Comparison of ENCODE assay signal across 8 cellular contexts in genomic region chr14:91388551-91388975, GRCh38. TPM values are rescaled to one million over a fixed set of nuclear protein-coding genes. Genes with fewer than 3 reads are reported as not detected.
DNase-seq lines count a peak whose midpoint lies in the region; TF ChIP-seq lines count a peak whose summit lies in the region.

No MANE protein-coding gene starts in this region.

- H3K9me3 Mint-ChIP-seq in H9 = no peaks in the 10 kb centered on the region; a peak in 2 of 5 replicates
- H3K9me3 Mint-ChIP-seq in T-helper 2 cell treated with Interferon-gamma antibody and Interleukin-4, amounts not matched to agents 5 μg/mL and 100 μg/mL, for 36 hours = no peaks in the 10 kb centered on the region

- no peak overlapping the region for H4K91ac ChIP-seq in H9 (ENCODE audit: insufficient read length, low read depth, low read length)

- H4K20me1 ChIP-seq in H9 (ENCODE audit: control insufficient read depth, insufficient read depth, insufficient read length) = no peaks in the 10 kb centered on the region
- no peaks in the 10 kb centered on the region for H4K20me1 ChIP-seq in hepatocyte (ENCODE audit: insufficient read depth, poor library complexity, severe bottlenecking)

- no peak overlapping the region for H2BK15ac ChIP-seq in H9 (ENCODE audit: low read depth, low read length)

- H3K36me3 Mint-ChIP-seq in H9 (ENCODE audit: insufficient read depth in 1 of 3, low read depth in 3 of 3) = peaks cover 0 to 3% (median 0%) of the 10 kb centered on the region in 3 experiments; a peak in 4 of 7 replicates
- peaks cover 31% of the 10 kb centered on the region for H3K36me3 Mint-ChIP-seq in T-helper 2 cell treated with Interferon-gamma antibody and Interleukin-4, amounts not matched to agents 5 μg/mL and 100 μg/mL, for 36 hours (ENCODE audit: low read depth)

- peak overlapping the region in 2 of 3 experiments; percentile 53 to 95; a peak in 2 of 7 replicates for H3K27ac Mint-ChIP-seq in H9
- peak overlapping the region; percentile 57 for H3K27ac Mint-ChIP-seq in T-helper 2 cell treated with Interferon-gamma antibody and Interleukin-4, amounts not matched to agents 5 μg/mL and 100 μg/mL, for 36 hours

- H3K27ac ChIP-seq in H9 (ENCODE audit: insufficient read length, low read depth, low read length) (no peak overlapping the region), hepatocyte (no peak overlapping the region)

- no peaks in the 10 kb centered on the region for H3K27me3 ChIP-seq in H9 (ENCODE audit: insufficient read depth, low read length)
- no peaks in the 10 kb centered on the region for H3K27me3 ChIP-seq in hepatocyte

- peaks cover 56 to 58% of the 10 kb centered on the region in 2 experiments for H3K4me1 Mint-ChIP-seq in H9
- peaks cover 68% of the 10 kb centered on the region for H3K4me1 Mint-ChIP-seq in T-helper 2 cell treated with Interferon-gamma antibody and Interleukin-4, amounts not matched to agents 5 μg/mL and 100 μg/mL, for 36 hours (ENCODE audit: low read depth)

- H3K4me3 ChIP-seq in GM12865 (ENCODE audit: low read depth, low read length) (no peak overlapping the region), hepatocyte (no peak overlapping the region)

- no peaks in the 10 kb centered on the region for H3K27me3 Mint-ChIP-seq in H9 (ENCODE audit: low read depth)
- no peaks in the 10 kb centered on the region for H3K27me3 Mint-ChIP-seq in T-helper 2 cell treated with Interferon-gamma antibody and Interleukin-4, amounts not matched to agents 5 μg/mL and 100 μg/mL, for 36 hours (ENCODE audit: low read depth)

- H3K23me2 ChIP-seq in H9 (ENCODE audit: insufficient read length, low read depth, low read length, poor library complexity, severe bottlenecking) = no peaks in the 10 kb centered on the region

- no peak overlapping the region for H3K14ac ChIP-seq in H9 (ENCODE audit: insufficient read depth, low read length)

- H3K36me3 ChIP-seq in hepatocyte (replicated peaks; ENCODE audit: insufficient read depth, low read depth) = no peaks in the 10 kb centered on the region

- peaks cover 16% of the 10 kb centered on the region for H3K79me1 ChIP-seq in H9 (ENCODE audit: insufficient read depth, low read depth, low read length, poor library complexity, severe bottlenecking)

- no peak overlapping the region for H4K8ac ChIP-seq in H9 (replicated peaks; ENCODE audit: insufficient read length, low read depth, low read length)

- H2BK20ac ChIP-seq in H9 (ENCODE audit: low read depth, low read length, poor library complexity, severe bottlenecking) = no peak overlapping the region

- H3K56ac ChIP-seq in H9 (ENCODE audit: insufficient read length, low read depth, low read length) = no peak overlapping the region

- H2AK5ac ChIP-seq in H9 (ENCODE audit: insufficient read length, low read length) = no peak overlapping the region

- no peak for TF ChIP-seq CTCF in GM12865 (IDR thresholded peaks at IDR 0.05; ENCODE audit: insufficient read depth, low read depth, low read length, missing control alignments)
- TF ChIP-seq CTCF in H9 (conservative IDR thresholded peaks at IDR 0.05) = no peak
- TF ChIP-seq CTCF in hepatocyte (IDR thresholded peaks at IDR 0.05; ENCODE audit: poor library complexity) = no peak

- DNase-seq in GM12865 (ENCODE audit: low read depth) = peak; percentile 81
- DNase-seq in H9 = no peak
- DNase-seq in T-helper 2 cell treated with Interferon-gamma antibody and Interleukin-4, amounts not matched to agents 5 μg/mL and 100 μg/mL, for 36 hours (ENCODE audit: low spot score) = peak; percentile 49
- peak; percentile 51 for DNase-seq in medulla oblongata (ENCODE audit: extremely low spot score)
- no peak for DNase-seq in kidney tubule cell (ENCODE audit: low spot score)
- DNase-seq in glomerular visceral epithelial cell (ENCODE audit: extremely low spot score) = no peak
- DNase-seq in hepatocyte (ENCODE audit: low spot score) = no peak
- no peak for DNase-seq in DMS79 treated with DMSO at 0.1 percent for 48 hours (lab: John Stamatoyannopoulos, UW)

- no peak overlapping the region for H2BK5ac ChIP-seq in H9 (ENCODE audit: insufficient read length, low read length)

- H3K4me1 ChIP-seq in H9 (ENCODE audit: insufficient read depth, low read length) (peaks cover 18% of the 10 kb centered on the region), hepatocyte (ENCODE audit: insufficient read depth) (peaks cover 7% of the 10 kb centered on the region)

- H3K23ac ChIP-seq in H9 (ENCODE audit: insufficient read length, low read depth, low read length) = no peak overlapping the region

- H3K18ac ChIP-seq in H9 (ENCODE audit: insufficient read length, low read depth, low read length) = no peak overlapping the region

- no peak overlapping the region for H2BK12ac ChIP-seq in H9 (ENCODE audit: insufficient read length, low read depth, low read length)

- H3T11ph ChIP-seq in H9 (ENCODE audit: low read length) = no peak overlapping the region

- H2AFZ ChIP-seq in H9 (ENCODE audit: low read length) (no peak overlapping the region), hepatocyte (no peak overlapping the region)

- no peak overlapping the region for H3K4ac ChIP-seq in H9 (ENCODE audit: low read depth, low read length)

- no peak overlapping the region for H3K9ac ChIP-seq in H9 (ENCODE audit: extremely low read depth, insufficient read length, low read length)

- WGBS in H9 (ENCODE audit: extremely low coverage, insufficient read length, low lambda C conversion rate) = no CpG with 5 or more reads among the region's 13 CpGs
- WGBS in hepatocyte (ENCODE audit: low lambda C conversion rate, missing lambda C conversion rate) = 61% methylated on average over 13 of the region's 13 CpGs

- H3K4me2 ChIP-seq in H9 (ENCODE audit: insufficient read depth, insufficient read length, low read length) = no peak overlapping the region
- H3K4me2 ChIP-seq in hepatocyte = no peak overlapping the region

- peak overlapping the region in 1 of 2 experiments; percentile 20; a peak in 2 of 5 replicates for H3K4me3 Mint-ChIP-seq in H9
- H3K4me3 Mint-ChIP-seq in T-helper 2 cell treated with Interferon-gamma antibody and Interleukin-4, amounts not matched to agents 5 μg/mL and 100 μg/mL, for 36 hours = peak overlapping the region; percentile 36

- H3K79me2 ChIP-seq in H9 (ENCODE audit: insufficient read depth, low read length) = peaks cover 28% of the 10 kb centered on the region; the same call in 1 of the 2 replicates
- peaks cover 31% of the 10 kb centered on the region for H3K79me2 ChIP-seq in hepatocyte

- H3K9me2 ChIP-seq in hepatocyte (replicated peaks; ENCODE audit: insufficient read depth) = no peaks in the 10 kb centered on the region

- H3K9me3 ChIP-seq in H9 (ENCODE audit: control insufficient read depth, low read depth, low read length) (no peaks in the 10 kb centered on the region), hepatocyte (ENCODE audit: low read depth) (no peaks in the 10 kb centered on the region)

- no peak overlapping the region for H2BK120ac ChIP-seq in H9 (ENCODE audit: low read depth, low read length, poor library complexity, severe bottlenecking)

- H4K5ac ChIP-seq in H9 (ENCODE audit: insufficient read length, low read depth, low read length) = no peak overlapping the region

RNA-seq across cellular contexts. Expression of gene CCDC88C, which starts 29.1 kb away (rescaled TPM):
- total RNA-seq in H9 (2021) (46.6 and 52.4 TPM in 2 replicates), hepatocyte (4.7 and 11.3 TPM in 2 replicates)
- 4.3 and 5.9 TPM in 2 replicates for polyA plus RNA-seq in hepatocyte

Comparison
In these comparisons a context has a peak if more than half of its experiments do, and no peak if none do; other contexts are left out.
1. DNase-seq: peak in GM12865 (single experiment), T-helper 2 cell treated with Interferon-gamma antibody and Interleukin-4, amounts not matched to agents 5 μg/mL and 100 μg/mL, for 36 hours (single experiment) and medulla oblongata (single experiment); none in H9 (single experiment), kidney tubule cell (single experiment), glomerular visceral epithelial cell (single experiment), hepatocyte (single experiment) and DMS79 treated with DMSO at 0.1 percent for 48 hours (single experiment).